Comparison of ENCODE assay signal across 16 cellular contexts in genomic region chr10:60527676-60528075, GRCh38.
DNase-seq lines count a peak whose midpoint lies in the region; ATAC-seq and TF ChIP-seq lines count a peak whose summit lies in the region.
"Had no signal": no experiment of that assay in that cellular context is flagged by ENCODE, and none has a peak within 500 bp of the region (broad histone marks: within the 10 kb centered on the region; RNA-seq: fewer than 3 reads in every experiment).

No MANE protein-coding gene starts in this region.

- peak overlapping the region; percentile 6 for H3K27ac ChIP-seq in cingulate gyrus (ENCODE audit: low read depth, low read length)
- no peak overlapping the region for H3K27ac ChIP-seq in mesendoderm (ENCODE audit: low read depth, low read length)
- H3K27ac ChIP-seq in tibial nerve, result peak overlapping the region in 3 of 4 donors; percentile 24 to 86 (median 76)
- no peak overlapping the region for H3K27ac ChIP-seq in upper lobe of right lung
- H3K27ac ChIP-seq: C4-2B had no signal

- intact Hi-C loops in upper lobe of right lung (cut with DNase I), result no loop called here

- CTCF ChIA-PET in WTC11 (lab: Charles Lee), result no interaction called here

- H3K4ac ChIP-seq in mesendoderm (ENCODE audit: low read depth, low read length), result peak overlapping the region; percentile 36

- no peak overlapping the region for H4K5ac ChIP-seq in mesendoderm (ENCODE audit: low read length)

- DNase-seq in WTC11 (ENCODE audit: low spot score) (no peak), mesendoderm (peak; percentile 53), tibial nerve (ENCODE audit: low spot score in 2 of 2) (no peak), medulla oblongata (ENCODE audit: extremely low spot score) (no peak), upper lobe of right lung (no peak)
- DNase-seq in activated CD8-positive, alpha-beta memory T cell treated with anti-CD3 and anti-CD28 coated beads for 24 hours, result no peak
- DNase-seq: Caco-2; CD4-positive, CD25-positive, alpha-beta regulatory T cell; CD8-positive, alpha-beta T cell; DMS153; DND-41; H7 had no signal

- H3K9me3 ChIP-seq in tibial nerve, result no peaks in the 10 kb centered on the region
- H3K9me3 ChIP-seq in upper lobe of right lung, result no peaks in the 10 kb centered on the region
- H3K9me3 ChIP-seq: Caco-2 had no signal

- no peaks in the 10 kb centered on the region for H3K36me3 ChIP-seq in mesendoderm (ENCODE audit: control insufficient read depth, insufficient read depth, low read length)
- no peaks in the 10 kb centered on the region for H3K36me3 ChIP-seq in tibial nerve
- no peaks in the 10 kb centered on the region for H3K36me3 ChIP-seq in upper lobe of right lung

- no peaks in the 10 kb centered on the region for H3K79me1 ChIP-seq in mesendoderm (ENCODE audit: low read length)

- no peak overlapping the region for H2BK5ac ChIP-seq in mesendoderm (ENCODE audit: low read length)

- H3K9me3 Mint-ChIP-seq in WTC11, result peaks cover 13% of the 10 kb centered on the region
- H3K9me3 Mint-ChIP-seq: CD8-positive, alpha-beta T cell had no signal

- no peak overlapping the region for H2BK120ac ChIP-seq in mesendoderm (ENCODE audit: low read depth, low read length)

- no peak overlapping the region for H3K9ac ChIP-seq in mesendoderm (ENCODE audit: low read length)

- no peak overlapping the region for H2AK5ac ChIP-seq in mesendoderm (ENCODE audit: low read length)

- TF ChIP-seq CTCF in WTC11 (IDR thresholded peaks at IDR 0.05) (no peak), tibial nerve (IDR thresholded peaks at IDR 0.05) (no peak), upper lobe of right lung (IDR thresholded peaks at IDR 0.05) (no peak)

- H3K56ac ChIP-seq in mesendoderm (ENCODE audit: low read length), result no peak overlapping the region

- POLR2A ChIA-PET in WTC11 (lab: Charles Lee), result no interaction called here

- H3K23ac ChIP-seq in mesendoderm (ENCODE audit: low read length), result no peak overlapping the region

- ATAC-seq in WTC11 (0 out of 2 replicates have a peak, but pooled peaks have one; percentile 51), SK-N-SH treated with all-trans-retinoic acid at 6 μM for 48 hours (no peak), upper lobe of right lung (no peak)
- ATAC-seq: CD8-positive, alpha-beta T cell; HCT116 had no signal

- no peak overlapping the region for H3K4me2 ChIP-seq in mesendoderm (ENCODE audit: low read length)

- H3K27me3 Mint-ChIP-seq in WTC11 (ENCODE audit: low read depth), result no peaks in the 10 kb centered on the region
- H3K27me3 Mint-ChIP-seq: CD4-positive, CD25-positive, alpha-beta regulatory T cell had no signal

- no peak overlapping the region for H3K27ac Mint-ChIP-seq in WTC11
- H3K27ac Mint-ChIP-seq: CD4-positive, CD25-positive, alpha-beta regulatory T cell; CD8-positive, alpha-beta T cell had no signal

- H3K4me1 ChIP-seq in mesendoderm (ENCODE audit: control insufficient read depth, low read depth, low read length), result peaks cover 3% of the 10 kb centered on the region
- peaks cover 0 to 27% (median 3%) of the 10 kb centered on the region in 4 donors for H3K4me1 ChIP-seq in tibial nerve
- H3K4me1 ChIP-seq in upper lobe of right lung, result no peaks in the 10 kb centered on the region
- H3K4me1 ChIP-seq: Caco-2 had no signal

- H2BK15ac ChIP-seq in mesendoderm (replicated peaks; ENCODE audit: low read depth), result no peak overlapping the region

- no CpG with 5 or more reads among the region's 2 CpGs for WGBS in mesendoderm (ENCODE audit: extremely low coverage, insufficient coverage, low lambda C conversion rate)
- 76% methylated on average over 2 of the region's 2 CpGs for WGBS in tibial nerve, 2 donors

- H3K4me3 ChIP-seq in mesendoderm (ENCODE audit: low read length), result no peak overlapping the region
- no peak overlapping the region for H3K4me3 ChIP-seq in tibial nerve
- H3K4me3 ChIP-seq in upper lobe of right lung, result no peak overlapping the region

- TF ChIP-seq EP300 in tibial nerve (IDR thresholded peaks at IDR 0.05), result no peak

- H3K4me3 Mint-ChIP-seq in WTC11, result no peak overlapping the region
- H3K4me3 Mint-ChIP-seq: CD4-positive, CD25-positive, alpha-beta regulatory T cell; CD8-positive, alpha-beta T cell had no signal

- H3K27me3 ChIP-seq in mesendoderm (ENCODE audit: insufficient read depth, low read length, poor library complexity) (no peaks in the 10 kb centered on the region), tibial nerve (no peaks in the 10 kb centered on the region), upper lobe of right lung (no peaks in the 10 kb centered on the region)

- H3K4me1 Mint-ChIP-seq in WTC11, result peaks cover 12% of the 10 kb centered on the region
- H3K4me1 Mint-ChIP-seq: CD4-positive, CD25-positive, alpha-beta regulatory T cell had no signal

- TF ChIP-seq POLR2A in tibial nerve (IDR thresholded peaks at IDR 0.05), result no peak

- H3K36me3 Mint-ChIP-seq in WTC11, result peaks cover 14% of the 10 kb centered on the region
- H3K36me3 Mint-ChIP-seq: CD4-positive, CD25-positive, alpha-beta regulatory T cell; CD8-positive, alpha-beta T cell had no signal

- H3K18ac ChIP-seq in mesendoderm (ENCODE audit: low read length), result no peak overlapping the region

- H3K79me2 ChIP-seq in mesendoderm (ENCODE audit: control insufficient read depth, insufficient read depth, low read length), result no peaks in the 10 kb centered on the region

- H4K8ac ChIP-seq in mesendoderm (ENCODE audit: low read depth, low read length), result no peak overlapping the region

TF ChIP-seq in WTC11, 78 proteins besides CTCF, POLR2A, EP300 and RAD21 (continues in another document):
- no peak for TF ChIP-seq FOXK1 (CRISPR knock-in tag; IDR thresholded peaks at IDR 0.05)
- TF ChIP-seq ZNF121 (CRISPR knock-in tag; IDR thresholded peaks at IDR 0.05), result no peak
- TF ChIP-seq, protein P1, sequence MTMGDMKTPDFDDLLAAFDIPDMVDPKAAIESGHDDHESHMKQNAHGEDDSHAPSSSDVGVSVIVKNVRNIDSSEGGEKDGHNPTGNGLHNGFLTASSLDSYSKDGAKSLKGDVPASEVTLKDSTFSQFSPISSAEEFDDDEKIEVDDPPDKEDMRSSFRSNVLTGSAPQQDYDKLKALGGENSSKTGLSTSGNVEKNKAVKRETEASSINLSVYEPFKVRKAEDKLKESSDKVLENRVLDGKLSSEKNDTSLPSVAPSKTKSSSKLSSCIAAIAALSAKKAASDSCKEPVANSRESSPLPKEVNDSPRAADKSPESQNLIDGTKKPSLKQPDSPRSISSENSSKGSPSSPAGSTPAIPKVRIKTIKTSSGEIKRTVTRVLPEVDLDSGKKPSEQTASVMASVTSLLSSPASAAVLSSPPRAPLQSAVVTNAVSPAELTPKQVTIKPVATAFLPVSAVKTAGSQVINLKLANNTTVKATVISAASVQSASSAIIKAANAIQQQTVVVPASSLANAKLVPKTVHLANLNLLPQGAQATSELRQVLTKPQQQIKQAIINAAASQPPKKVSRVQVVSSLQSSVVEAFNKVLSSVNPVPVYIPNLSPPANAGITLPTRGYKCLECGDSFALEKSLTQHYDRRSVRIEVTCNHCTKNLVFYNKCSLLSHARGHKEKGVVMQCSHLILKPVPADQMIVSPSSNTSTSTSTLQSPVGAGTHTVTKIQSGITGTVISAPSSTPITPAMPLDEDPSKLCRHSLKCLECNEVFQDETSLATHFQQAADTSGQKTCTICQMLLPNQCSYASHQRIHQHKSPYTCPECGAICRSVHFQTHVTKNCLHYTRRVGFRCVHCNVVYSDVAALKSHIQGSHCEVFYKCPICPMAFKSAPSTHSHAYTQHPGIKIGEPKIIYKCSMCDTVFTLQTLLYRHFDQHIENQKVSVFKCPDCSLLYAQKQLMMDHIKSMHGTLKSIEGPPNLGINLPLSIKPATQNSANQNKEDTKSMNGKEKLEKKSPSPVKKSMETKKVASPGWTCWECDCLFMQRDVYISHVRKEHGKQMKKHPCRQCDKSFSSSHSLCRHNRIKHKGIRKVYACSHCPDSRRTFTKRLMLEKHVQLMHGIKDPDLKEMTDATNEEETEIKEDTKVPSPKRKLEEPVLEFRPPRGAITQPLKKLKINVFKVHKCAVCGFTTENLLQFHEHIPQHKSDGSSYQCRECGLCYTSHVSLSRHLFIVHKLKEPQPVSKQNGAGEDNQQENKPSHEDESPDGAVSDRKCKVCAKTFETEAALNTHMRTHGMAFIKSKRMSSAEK (CRISPR knock-in tag; IDR thresholded peaks at IDR 0.05; ENCODE audit: borderline replicate concordance), result no peak
- TF ChIP-seq NR1H2 (CRISPR knock-in tag; IDR thresholded peaks at IDR 0.05), result no peak
- no peak for TF ChIP-seq CREM (CRISPR knock-in tag; IDR thresholded peaks at IDR 0.05)

TF ChIP-seq in SK-N-SH treated with all-trans-retinoic acid at 6 μM for 48 hours, 23 proteins besides CTCF, POLR2A, EP300 and RAD21 (continues in another document):
- TF ChIP-seq CSDC2 (CRISPR knock-in tag; IDR thresholded peaks at IDR 0.05) (no peak), PPARA (CRISPR knock-in tag; IDR thresholded peaks at IDR 0.05; ENCODE audit: borderline replicate concordance) (no peak), POU6F1 (CRISPR knock-in tag; IDR thresholded peaks at IDR 0.05; ENCODE audit: borderline replicate concordance, low read depth) (no peak), SNAI2 (CRISPR knock-in tag; IDR thresholded peaks at IDR 0.05) (no peak), ZC3H10 (CRISPR knock-in tag; IDR thresholded peaks at IDR 0.05) (no peak), OSR1 (CRISPR knock-in tag; IDR thresholded peaks at IDR 0.05) (no peak)

Comparison
In these comparisons a context has a peak if more than half of its experiments do, and no peak if none do; other contexts are left out.
1. H3K27ac ChIP-seq: peak in cingulate gyrus (single experiment) and tibial nerve (3 of 4); none in mesendoderm (single experiment) and upper lobe of right lung (single experiment).